In genomic region chr19:12139885-12140544, GRCh38 we compare ENCODE assay signal across 8 cellular contexts. TPM values are rescaled to one million over a fixed set of nuclear protein-coding genes. Genes with fewer than 3 reads are reported as not detected.
DNase-seq lines count a peak whose midpoint lies in the region; ATAC-seq and TF ChIP-seq lines count a peak whose summit lies in the region.

Gene ZNF20, minus strand, starts transcription at chr19:12140350. Its CDS starts 168 bp downstream, at chr19:12140182.

- H3K27me3 ChIP-seq in ovary (no peaks in the 10 kb centered on the region), thyroid gland (no peaks in the 10 kb centered on the region)

- DNase-seq in GM03348 (ENCODE audit: low spot score) = peak; percentile 98
- DNase-seq in HEK293T (ENCODE audit: extremely low spot score) = peak; percentile 20
- peak; percentile 85 for DNase-seq in NCI-H1048 (lab: John Stamatoyannopoulos, UW)
- DNase-seq in SKM-1 (lab: John Stamatoyannopoulos, UW; ENCODE audit: unreplicated experiment) = peak; percentile 91
- DNase-seq in activated naive CD8-positive, alpha-beta T cell treated with anti-CD3 and anti-CD28 coated beads for 36 hours = peak; percentile 90
- DNase-seq in Right ventricle myocardium superior = peak; percentile 97
- peak; percentile 93 to 97 (median 96) for DNase-seq in ovary
- DNase-seq in thyroid gland = peak; percentile 98 to 99

- H3K4me1 ChIP-seq in ovary (ENCODE audit: insufficient read depth) (no peaks in the 10 kb centered on the region), thyroid gland (peaks cover 16% of the 10 kb centered on the region in 2 donors)

- CTCF ChIA-PET in HEK293T (lab: Yijun Ruan, JAX) = no interaction called here

- no peaks in the 10 kb centered on the region for H3K9me3 ChIP-seq in ovary
- H3K9me3 ChIP-seq in thyroid gland = no peaks in the 10 kb centered on the region

- H3K36me3 Mint-ChIP-seq in activated naive CD8-positive, alpha-beta T cell treated with anti-CD3 and anti-CD28 coated beads for 36 hours = peaks cover 26% of the 10 kb centered on the region

- peak within 1 kb of the TSS; percentile 72 for H3K27ac Mint-ChIP-seq in activated naive CD8-positive, alpha-beta T cell treated with anti-CD3 and anti-CD28 coated beads for 36 hours

- WGBS in ovary, 3 donors = 0 to 1% (median 0%) methylated on average over 40 to 49 of the region's 49 CpGs
- WGBS in thyroid gland, 2 donors = 1% methylated on average over 27 to 32 of the region's 49 CpGs

- H3K4me3 ChIP-seq in ovary = peak within 1 kb of the TSS; percentile 61
- peak within 1 kb of the TSS; percentile 18 to 97 (median 91) for H3K4me3 ChIP-seq in thyroid gland (replicated peaks in 1 of 3)

- POLR2A ChIA-PET in HEK293T (lab: Yijun Ruan, JAX) = interaction anchor here (0.8 kb wide), 1 partner anchor 355 kb away, joined by 3 read pairs; no protein-coding TSS in a partner anchor

- H3K4me3 Mint-ChIP-seq in activated naive CD8-positive, alpha-beta T cell treated with anti-CD3 and anti-CD28 coated beads for 36 hours = peak within 1 kb of the TSS; percentile 91

- peak; percentile 99 for ATAC-seq in Right ventricle myocardium superior (ENCODE audit: poor library complexity)

- TF ChIP-seq EP300 in ovary (IDR thresholded peaks at IDR 0.05) = no peak

- intact Hi-C loops in Right ventricle myocardium superior (cut with DNase I) (loop anchor here (2.0 to 10.0 kb wide), 5 partner anchors 45 to 258 kb away; partner anchors contain the start of gene ZNF763), ovary (cut with DNase I) (loop anchor here (2.0 to 10.0 kb wide), 7 partner anchors 75 to 345 kb away; partner anchors contain the start of genes ZNF844 (in 3 of the 4), ZNF491 (in 1 of the 4) and ZNF700 (in 1 of the 4)), thyroid gland (cut with DNase I) (loop anchor here (2.0 to 10.0 kb wide), 3 partner anchors 81 to 255 kb away; partner anchors contain the start of genes ZNF69 and ZNF763)

- H3K27me3 Mint-ChIP-seq in activated naive CD8-positive, alpha-beta T cell treated with anti-CD3 and anti-CD28 coated beads for 36 hours = no peaks in the 10 kb centered on the region

- H3K27ac ChIP-seq in ovary (peak within 1 kb of the TSS in 1 of 2 donors; percentile 67), thyroid gland (peak within 1 kb of the TSS; percentile 60 to 88 (median 75))

- TF ChIP-seq CTCF in ovary (IDR thresholded peaks at IDR 0.05) (peak in 1 of 3 donors; percentile 4), thyroid gland (IDR thresholded peaks at IDR 0.05) (no peak)

- TF ChIP-seq POLR2A in ovary (IDR thresholded peaks at IDR 0.05) (peak; percentile 40), thyroid gland (IDR thresholded peaks at IDR 0.05) (peak in 1 of 2 donors; percentile 78)

- peaks cover under 1% of the 10 kb centered on the region for H3K9me3 Mint-ChIP-seq in activated naive CD8-positive, alpha-beta T cell treated with anti-CD3 and anti-CD28 coated beads for 36 hours

- H3K36me3 ChIP-seq in ovary (no peaks in the 10 kb centered on the region), thyroid gland (peaks cover 11 to 13% of the 10 kb centered on the region in 2 donors)

- peaks cover 38% of the 10 kb centered on the region for H3K4me1 Mint-ChIP-seq in activated naive CD8-positive, alpha-beta T cell treated with anti-CD3 and anti-CD28 coated beads for 36 hours

TF ChIP-seq in HEK293T, 16 proteins besides CTCF, POLR2A, EP300 and RAD21:
- TF ChIP-seq HDGF (IDR thresholded peaks at IDR 0.05; ENCODE audit: borderline replicate concordance) (no peak), PKNOX1 (IDR thresholded peaks at IDR 0.05) (peak; percentile 85)

RNA-seq across cellular contexts. Expression of gene ZNF20, which starts in this region (rescaled TPM):
- total RNA-seq in activated naive CD8-positive, alpha-beta T cell treated with anti-CD3 and anti-CD28 coated beads for 36 hours = 1 to 10 TPM in 1 of 2 experiments, under 1 TPM in 1; 0.74 to 2.6 TPM
- total RNA-seq in Right ventricle myocardium superior (0.97 TPM), ovary (1 to 10 TPM; 1.2 to 5.2 (median 3.2) TPM), thyroid gland (1 to 10 TPM; 5.2 to 7.5 (median 6.2) TPM)
- polyA plus RNA-seq in ovary = 1 to 10 TPM; 2.2 to 2.4 TPM

Comparison
In these comparisons a context has a peak if more than half of its experiments do, and no peak if none do; other contexts are left out.
1. Peak in DNase-seq and ATAC-seq in Right ventricle myocardium superior; RNA of the gene not detected or under 1 TPM.
2. DNase-seq: peak in every context shown above with its lines; median percentile 98 in thyroid gland; 98 in GM03348; 97 in Right ventricle myocardium superior; 96 in ovary; 91 in SKM-1; 90 in activated naive CD8-positive, alpha-beta T cell treated with anti-CD3 and anti-CD28 coated beads for 36 hours; 85 in NCI-H1048; 20 in HEK293T.